Comparison of ENCODE assay signal across 12 cellular contexts in genomic region chr7:7254319-7254718, GRCh38.
DNase-seq lines count a peak whose midpoint lies in the region; ATAC-seq and TF ChIP-seq lines count a peak whose summit lies in the region.
"Had no signal": no experiment of that assay in that cellular context is flagged by ENCODE, and none has a peak within 500 bp of the region (broad histone marks: within the 10 kb centered on the region; RNA-seq: fewer than 3 reads in every experiment).

No MANE protein-coding gene starts in this region.

- no peaks in the 10 kb centered on the region for H3K9me3 ChIP-seq in Caco-2
- no peaks in the 10 kb centered on the region for H3K9me3 ChIP-seq in hepatocyte (ENCODE audit: low read depth)
- H3K9me3 ChIP-seq: A549 had no signal

- no peak overlapping the region for H2AFZ ChIP-seq in hepatocyte

- no peaks in the 10 kb centered on the region for H3K9me2 ChIP-seq in hepatocyte (replicated peaks; ENCODE audit: insufficient read depth)

- no peak for ATAC-seq in T-cell (replicated peaks in 1 of 4)
- no peak for ATAC-seq in naive thymus-derived CD8-positive, alpha-beta T cell
- no peak for ATAC-seq in Right ventricle myocardium superior (ENCODE audit: poor library complexity)
- ATAC-seq in GM21576 (IDR thresholded peaks at IDR 0.05; ENCODE audit: unreplicated experiment) = no peak
- ATAC-seq: A549, HCT116 had no signal

- H3K4me1 ChIP-seq in Caco-2 = peaks cover 13% of the 10 kb centered on the region
- peaks cover 6% of the 10 kb centered on the region for H3K4me1 ChIP-seq in hepatocyte (ENCODE audit: insufficient read depth)
- H3K4me1 ChIP-seq: A549 had no signal

- H3K4me1 Mint-ChIP-seq in Caco-2 (ENCODE audit: low read depth, unreplicated experiment) (peaks cover 30% of the 10 kb centered on the region), T-cell (peaks cover 23 to 52% (median 40%) of the 10 kb centered on the region in 3 donors)
- H3K4me1 Mint-ChIP-seq in naive thymus-derived CD8-positive, alpha-beta T cell = peaks cover 9 to 76% (median 36%) of the 10 kb centered on the region in 4 donors

- CTCF ChIA-PET in Caco-2 (lab: Charles Lee) (interaction anchor here (0.9 kb wide), 1 partner anchor 151 kb away, joined by 8 read pairs; no protein-coding TSS in a partner anchor), T-cell (lab: Charles Lee) (no interaction called here)

- no peak overlapping the region for H3K4me2 ChIP-seq in hepatocyte
- H3K4me2 ChIP-seq: A549 had no signal

- WGBS in hepatocyte (ENCODE audit: low lambda C conversion rate, missing lambda C conversion rate) = 86% methylated on average over 2 of the region's 2 CpGs

- H3K27ac ChIP-seq in hepatocyte = peak overlapping the region; percentile 37
- H3K27ac ChIP-seq: A549 had no signal

- H3K27ac Mint-ChIP-seq in Caco-2 (ENCODE audit: unreplicated experiment) (peak overlapping the region; percentile 84), T-cell (peak overlapping the region; percentile 19 to 42)
- peak overlapping the region in 6 of 10 donors; percentile 5 to 93 (median 39) for H3K27ac Mint-ChIP-seq in naive thymus-derived CD8-positive, alpha-beta T cell
- H3K27ac Mint-ChIP-seq: CD14-positive monocyte had no signal

- POLR2A ChIA-PET in Caco-2 (lab: Charles Lee) (interaction anchor here (1.2 kb wide), 1 partner anchor 73 kb away, joined by 6 read pairs; no protein-coding TSS in a partner anchor), T-cell (lab: Charles Lee) (interaction anchor here in 1 of 2 donors (0.6 kb wide), 1 partner anchor 80 kb away, joined by 3 read pairs; no protein-coding TSS in a partner anchor)
- POLR2A ChIA-PET in naive thymus-derived CD8-positive, alpha-beta T cell (lab: Charles Lee) = no interaction called here

- H3K9me3 Mint-ChIP-seq in Caco-2 (ENCODE audit: unreplicated experiment) (no peaks in the 10 kb centered on the region), T-cell (no peaks in the 10 kb centered on the region)
- peaks cover 0 to 2% (median 0%) of the 10 kb centered on the region in 9 donors for H3K9me3 Mint-ChIP-seq in naive thymus-derived CD8-positive, alpha-beta T cell
- H3K9me3 Mint-ChIP-seq: CD14-positive monocyte had no signal

- intact Hi-C loops in Caco-2 (cut with micrococcal nuclease; ENCODE audit: unreplicated experiment) (no loop called here), Right ventricle myocardium superior (cut with DNase I) (no loop called here)

- H3K79me2 ChIP-seq in hepatocyte = no peaks in the 10 kb centered on the region

- no peaks in the 10 kb centered on the region for H3K36me3 ChIP-seq in Caco-2 (ENCODE audit: control insufficient read depth, insufficient read depth, low read length)
- H3K36me3 ChIP-seq in hepatocyte (replicated peaks; ENCODE audit: insufficient read depth, low read depth) = no peaks in the 10 kb centered on the region

- H3K27me3 Mint-ChIP-seq in Caco-2 (ENCODE audit: insufficient read depth, unreplicated experiment) = no peaks in the 10 kb centered on the region
- H3K27me3 Mint-ChIP-seq in T-cell = no peaks in the 10 kb centered on the region
- no peaks in the 10 kb centered on the region for H3K27me3 Mint-ChIP-seq in naive thymus-derived CD8-positive, alpha-beta T cell

- DNase-seq in Caco-2 (no peak), T-cell (no peak), hepatocyte (ENCODE audit: low spot score) (no peak), Right ventricle myocardium superior (no peak)
- no peak for DNase-seq in naive thymus-derived CD8-positive, alpha-beta T cell
- DNase-seq in activated effector memory CD4-positive, alpha-beta T cell treated with Interleukin-2 at 50 U/mL for 16 hours = no peak
- DNase-seq: Calu3, DMS 273 treated with DMSO at 0.1 percent for 48 hours had no signal

- no peaks in the 10 kb centered on the region for H4K20me1 ChIP-seq in hepatocyte (ENCODE audit: insufficient read depth, poor library complexity, severe bottlenecking)

- TF ChIP-seq CTCF in Caco-2 (IDR thresholded peaks at IDR 0.05; ENCODE audit: insufficient read depth in 1 of 2, low read depth in 1 of 2, low read length in 1 of 2, severe bottlenecking in 1 of 2, unreplicated experiment in 1 of 2) = no peak
- no peak for TF ChIP-seq CTCF in hepatocyte (IDR thresholded peaks at IDR 0.05; ENCODE audit: poor library complexity)

- H3K4me3 Mint-ChIP-seq in Caco-2 (ENCODE audit: unreplicated experiment) (no peak overlapping the region), T-cell (no peak overlapping the region)
- H3K4me3 Mint-ChIP-seq in naive thymus-derived CD8-positive, alpha-beta T cell = no peak overlapping the region
- H3K4me3 Mint-ChIP-seq: CD14-positive monocyte had no signal

- H3K27me3 ChIP-seq in Caco-2 (replicated peaks; ENCODE audit: control insufficient read depth, insufficient read depth, low read length) (no peaks in the 10 kb centered on the region), hepatocyte (no peaks in the 10 kb centered on the region)

- BruUV-seq in Caco-2 (replicated peaks; lab: Mats Ljungman, UMichigan) = no TSS peak

- no peak overlapping the region for H3K4me3 ChIP-seq in Caco-2 (ENCODE audit: low read depth, low read length)
- no peak overlapping the region for H3K4me3 ChIP-seq in hepatocyte
- H3K4me3 ChIP-seq: A549 had no signal

- H3K36me3 Mint-ChIP-seq in Caco-2 (ENCODE audit: insufficient read depth, unreplicated experiment) (peaks cover 11% of the 10 kb centered on the region), T-cell (peaks cover 27% of the 10 kb centered on the region)
- H3K36me3 Mint-ChIP-seq in naive thymus-derived CD8-positive, alpha-beta T cell = peaks cover 0 to 25% (median 0%) of the 10 kb centered on the region in 3 donors

Comparison
In these comparisons a context has a peak if more than half of its experiments do, and no peak if none do; other contexts are left out.
1. H3K27ac Mint-ChIP-seq: peak in every context shown above with its lines; median percentile 84 in Caco-2; 39 in naive thymus-derived CD8-positive, alpha-beta T cell; 30 in T-cell.